Comparison of ENCODE assay signal across 21 cellular contexts in genomic region chr12:120363274-120363855, GRCh38. TPM values are rescaled to one million over a fixed set of nuclear protein-coding genes. Genes with fewer than 3 reads are reported as not detected.
DNase-seq lines count a peak whose midpoint lies in the region; ATAC-seq lines count a peak whose summit lies in the region.
"Had no signal": no experiment of that assay in that cellular context is flagged by ENCODE, and none has a peak within 500 bp of the region (broad histone marks: within the 10 kb centered on the region; RNA-seq: fewer than 3 reads in every experiment).

No MANE protein-coding gene starts in this region.

- H2BK5ac ChIP-seq in neuronal stem cell (ENCODE audit: low read length), result peak overlapping the region; percentile 55

- no peak overlapping the region for H2AFZ ChIP-seq in neuronal stem cell (ENCODE audit: low read length)

- no peak overlapping the region for H3K4me2 ChIP-seq in neuronal stem cell (ENCODE audit: insufficient read depth, low read length, poor library complexity, severe bottlenecking)

- H2BK120ac ChIP-seq in neuronal stem cell (ENCODE audit: low read depth, low read length), result peak overlapping the region; percentile 21

- H3K4me1 ChIP-seq in duodenal mucosa (ENCODE audit: control insufficient read depth in 1 of 2, insufficient read depth in 2 of 2, low read length in 2 of 2) (peaks cover 54 to 59% of the 10 kb centered on the region in 2 donors), neuronal stem cell (ENCODE audit: control insufficient read depth in 2 of 2, insufficient read depth in 1 of 2, low read depth in 1 of 2, low read length in 2 of 2) (peaks cover 60 to 75% of the 10 kb centered on the region in 2 donors)

- H3K36me3 Mint-ChIP-seq in activated CD8-positive, alpha-beta T cell treated with anti-CD3 and anti-CD28 coated beads, Interleukin-2, amount 10 ng/mL, durations not matched to agents 7 days and 5 days (ENCODE audit: low read depth), result no peaks in the 10 kb centered on the region
- H3K36me3 Mint-ChIP-seq: CD8-positive, alpha-beta T cell had no signal

- peaks cover 20% of the 10 kb centered on the region for H3K79me1 ChIP-seq in neuronal stem cell (ENCODE audit: low read depth, low read length)

- H3K4me3 ChIP-seq in H7 (ENCODE audit: insufficient read depth, low read depth, low read length) (no peak overlapping the region), duodenal mucosa (ENCODE audit: low read depth in 1 of 2, low read length in 2 of 2) (no peak overlapping the region), neuronal stem cell (ENCODE audit: low read length in 2 of 2) (no peak overlapping the region)
- H3K4me3 ChIP-seq: adrenal gland, esophagus squamous epithelium, left ventricle myocardium inferior, Peyer's patch had no signal

- H3K27me3 Mint-ChIP-seq in activated CD8-positive, alpha-beta T cell treated with anti-CD3 and anti-CD28 coated beads, Interleukin-2, amount 10 ng/mL, durations not matched to agents 7 days and 5 days (ENCODE audit: low read depth), result peaks cover 66% of the 10 kb centered on the region

- no peaks in the 10 kb centered on the region for H3K9me3 Mint-ChIP-seq in activated CD8-positive, alpha-beta T cell treated with anti-CD3 and anti-CD28 coated beads, Interleukin-2, amount 10 ng/mL, durations not matched to agents 7 days and 5 days (ENCODE audit: insufficient read depth)
- H3K9me3 Mint-ChIP-seq: CD8-positive, alpha-beta T cell had no signal

- H3K9ac ChIP-seq in duodenal mucosa (ENCODE audit: low read depth in 1 of 2, low read length in 2 of 2) (peak overlapping the region in 1 of 2 donors; percentile 35), neuronal stem cell (ENCODE audit: low read depth, low read length, poor library complexity) (peak overlapping the region; percentile 51)

- H3K4ac ChIP-seq in neuronal stem cell (ENCODE audit: low read length), result no peak overlapping the region

- H2BK12ac ChIP-seq in neuronal stem cell (ENCODE audit: low read length), result no peak overlapping the region

- H3K14ac ChIP-seq in neuronal stem cell (ENCODE audit: low read length), result no peak overlapping the region

- no peak overlapping the region for H3K27ac Mint-ChIP-seq in activated CD8-positive, alpha-beta T cell treated with anti-CD3 and anti-CD28 coated beads, Interleukin-2, amount 10 ng/mL, durations not matched to agents 7 days and 5 days
- H3K27ac Mint-ChIP-seq: CD8-positive, alpha-beta T cell had no signal

- H2AK5ac ChIP-seq in neuronal stem cell (ENCODE audit: low read depth, low read length), result peak overlapping the region; percentile 77

- H3K9me3 ChIP-seq in duodenal mucosa (ENCODE audit: control insufficient read depth in 1 of 2, low read length in 2 of 2), result no peaks in the 10 kb centered on the region
- no peaks in the 10 kb centered on the region for H3K9me3 ChIP-seq in neuronal stem cell (replicated peaks in 1 of 2; ENCODE audit: control insufficient read depth in 2 of 2, insufficient read depth in 1 of 2, low read depth in 1 of 2, low read length in 2 of 2)
- H3K9me3 ChIP-seq: adrenal gland, esophagus squamous epithelium, left ventricle myocardium inferior, Peyer's patch had no signal

- H3K27ac ChIP-seq in duodenal mucosa (ENCODE audit: low read depth, low read length), result peak overlapping the region; percentile 15
- no peak overlapping the region for H3K27ac ChIP-seq in neuronal stem cell (replicated peaks; ENCODE audit: low read length)
- H3K27ac ChIP-seq: esophagus squamous epithelium, left ventricle myocardium inferior had no signal

- peaks cover 2% of the 10 kb centered on the region for H3K4me1 Mint-ChIP-seq in activated CD8-positive, alpha-beta T cell treated with anti-CD3 and anti-CD28 coated beads, Interleukin-2, amount 10 ng/mL, durations not matched to agents 7 days and 5 days (ENCODE audit: low read depth)

- peak; percentile 30 for DNase-seq in H7
- DNase-seq in NCI-H2171 (lab: John Stamatoyannopoulos, UW), result peak; percentile 54
- no peak for DNase-seq in neuronal stem cell (ENCODE audit: low spot score)
- DNase-seq in AG08395 (ENCODE audit: low spot score), result no peak
- DNase-seq in activated CD8-positive, alpha-beta T cell treated with anti-CD3 and anti-CD28 coated beads, Interleukin-2, amount 10 ng/mL, durations not matched to agents 7 days and 5 days, result no peak
- DNase-seq: activated CD4-positive, alpha-beta T cell treated with anti-CD3 and anti-CD28 coated beads for 4 hours; activated CD8-positive, alpha-beta memory T cell treated with anti-CD3 and anti-CD28 coated beads, Interleukin-2, amount 50 U/mL, for 48 hours; activated effector memory CD4-positive, alpha-beta T cell treated with anti-CD3 and anti-CD28 coated beads, Interleukin-2, amount 50 U/mL, for 16 hours; adrenal gland; CD8-positive, alpha-beta T cell; central memory CD4-positive, alpha-beta T cell; esophagus squamous epithelium; left ventricle myocardium inferior; NCI-H1105 treated with DMSO at 0.1 percent for 48 hours had no signal

- no peak overlapping the region for H3K23ac ChIP-seq in neuronal stem cell (ENCODE audit: low read depth, low read length, poor library complexity)

- peaks cover 6% of the 10 kb centered on the region for H3K36me3 ChIP-seq in H7 (replicated peaks; ENCODE audit: control insufficient read depth, insufficient read depth, low read length)
- H3K36me3 ChIP-seq in duodenal mucosa (ENCODE audit: control insufficient read depth in 1 of 2, insufficient read depth in 2 of 2, low read length in 2 of 2), result peaks cover 0 to under 1% of the 10 kb centered on the region in 2 donors
- H3K36me3 ChIP-seq in neuronal stem cell (replicated peaks in 1 of 2; ENCODE audit: control insufficient read depth in 2 of 2, insufficient read depth in 2 of 2, low read length in 2 of 2), result peaks cover 45 to 88% of the 10 kb centered on the region in 2 donors
- H3K36me3 ChIP-seq: adrenal gland, esophagus squamous epithelium, left ventricle myocardium inferior, Peyer's patch had no signal

- H3K18ac ChIP-seq in neuronal stem cell (ENCODE audit: low read length), result peak overlapping the region; percentile 91

- H4K8ac ChIP-seq in neuronal stem cell (ENCODE audit: low read depth, low read length), result no peak overlapping the region

- no peak overlapping the region for H4K91ac ChIP-seq in neuronal stem cell (ENCODE audit: low read depth, low read length, poor library complexity)

- H3K27me3 ChIP-seq in H7 (ENCODE audit: control insufficient read depth, insufficient read depth, low read length) (peaks cover 9% of the 10 kb centered on the region; the same call in 1 of the 2 replicates), duodenal mucosa (ENCODE audit: control insufficient read depth in 1 of 2, insufficient read depth in 2 of 2, low read length in 2 of 2) (peaks cover 4 to 6% of the 10 kb centered on the region in 2 donors), neuronal stem cell (ENCODE audit: control insufficient read depth in 3 of 3, insufficient read depth in 3 of 3, low read depth in 1 of 3, low read length in 3 of 3) (no peaks in the 10 kb centered on the region)
- H3K27me3 ChIP-seq: adrenal gland had no signal

- WGBS in neuronal stem cell (ENCODE audit: extremely low coverage in 2 of 2, insufficient read length in 2 of 2, insufficient replicate concordance in 1 of 2), 2 donors, result no CpG with 5 or more reads among the region's 9 CpGs

- H3K4me3 Mint-ChIP-seq in activated CD8-positive, alpha-beta T cell treated with anti-CD3 and anti-CD28 coated beads, Interleukin-2, amount 10 ng/mL, durations not matched to agents 7 days and 5 days, result no peak overlapping the region
- H3K4me3 Mint-ChIP-seq: CD8-positive, alpha-beta T cell had no signal

- POLR2A ChIA-PET in activated CD8-positive, alpha-beta T cell treated with anti-CD3 and anti-CD28 coated beads, Interleukin-2, amount 10 ng/mL, durations not matched to agents 7 days and 5 days (lab: Charles Lee), result no interaction called here

- CTCF ChIA-PET in activated CD8-positive, alpha-beta T cell treated with anti-CD3 and anti-CD28 coated beads, Interleukin-2, amount 10 ng/mL, durations not matched to agents 7 days and 5 days (lab: Charles Lee), result no interaction called here

- ATAC-seq in HG03025 (IDR thresholded peaks at IDR 0.05; ENCODE audit: low FRiP score, unreplicated experiment) (no peak), HG02571 (IDR thresholded peaks at IDR 0.05; ENCODE audit: unreplicated experiment) (no peak)
- no peak for ATAC-seq in activated CD8-positive, alpha-beta T cell treated with anti-CD3 and anti-CD28 coated beads, Interleukin-2, amount 10 ng/mL, durations not matched to agents 7 days and 5 days
- ATAC-seq: CD8-positive, alpha-beta T cell; sciatic nerve had no signal

- H2BK15ac ChIP-seq in neuronal stem cell (ENCODE audit: low read length), result peak overlapping the region; percentile 77

RNA-seq across cellular contexts. Expression of gene MSI1, which starts 5.6 kb away (rescaled TPM):
- 23.2 and 31.8 TPM in 2 replicates for total RNA-seq in H7 (2014; rRNA removed; shearing (Covaris generic))
- 104 TPM for polyA plus RNA-seq in neuronal stem cell (2013, experiment 1 of 2)
- polyA plus RNA-seq in neuronal stem cell (2013, experiment 2 of 2), result 105 TPM
- total RNA-seq in activated CD8-positive, alpha-beta T cell treated with anti-CD3 and anti-CD28 coated beads, Interleukin-2, amount 10 ng/mL, durations not matched to agents 7 days and 5 days, result not detected
- total RNA-seq: CD8-positive, alpha-beta T cell; glomerular endothelial cell had no signal

RNA-seq across cellular contexts. Expression of gene PLA2G1B, which starts 35.8 kb away (rescaled TPM):
- total RNA-seq in H7 (2014; rRNA removed; shearing (Covaris generic)), result not detected in 2 replicates
- polyA plus RNA-seq in neuronal stem cell (2013, experiment 1 of 2), result 0.22 TPM
- polyA plus RNA-seq in neuronal stem cell (2013, experiment 2 of 2), result 0.19 TPM
- total RNA-seq in activated CD8-positive, alpha-beta T cell treated with anti-CD3 and anti-CD28 coated beads, Interleukin-2, amount 10 ng/mL, durations not matched to agents 7 days and 5 days, result not detected
- total RNA-seq: CD8-positive, alpha-beta T cell; esophagus squamous epithelium; glomerular endothelial cell; left ventricle myocardium inferior; omental fat pad; Peyer's patch; sciatic nerve had no signal

Comparison
In these comparisons a context has a peak if more than half of its experiments do, and no peak if none do; other contexts are left out.
1. DNase-seq: peak in H7 (single experiment) and NCI-H2171 (single experiment); none in neuronal stem cell (single experiment), AG08395 (single experiment) and activated CD8-positive, alpha-beta T cell treated with anti-CD3 and anti-CD28 coated beads, Interleukin-2, amount 10 ng/mL, durations not matched to agents 7 days and 5 days (single experiment).
2. RNA of gene MSI1, which starts 5.6 kb away (total RNA-seq): 23.2 to 31.8 TPM in H7; not detected in activated CD8-positive, alpha-beta T cell treated with anti-CD3 and anti-CD28 coated beads, Interleukin-2, amount 10 ng/mL, durations not matched to agents 7 days and 5 days; every median in the first group is over 10 times any median in the second.